18 cellular contexts compared by ENCODE assay signal in genomic region chr12:98466970-98467369, GRCh38. TPM values are rescaled to one million over a fixed set of nuclear protein-coding genes. Genes with fewer than 3 reads are reported as not detected.
DNase-seq lines count a peak whose midpoint lies in the region; ATAC-seq and TF ChIP-seq lines count a peak whose summit lies in the region.
"Had no signal": no experiment of that assay in that cellular context is flagged by ENCODE, and none has a peak within 500 bp of the region (broad histone marks: within the 10 kb centered on the region; RNA-seq: fewer than 3 reads in every experiment).

No MANE protein-coding gene starts in this region.

- H3K36me3 Mint-ChIP-seq in activated CD8-positive, alpha-beta memory T cell treated with anti-CD3 and anti-CD28 coated beads, Interleukin-2, amount 10 ng/mL, durations not matched to agents 7 days and 5 days, result no peaks in the 10 kb centered on the region
- peaks cover 0 to 3% of the 10 kb centered on the region in 2 donors for H3K36me3 Mint-ChIP-seq in CD14-positive monocyte
- H3K36me3 Mint-ChIP-seq in activated T-helper 17 cell treated with anti-CD3 and anti-CD28 coated beads, Interleukin-2, amount 50 U/mL, for 72 hours (ENCODE audit: low read depth), result no peaks in the 10 kb centered on the region
- H3K36me3 Mint-ChIP-seq: CD4-positive, alpha-beta memory T cell had no signal

- TF ChIP-seq CTCF in CD14-positive monocyte (IDR thresholded peaks at IDR 0.05), result no peak

- no peak for DNase-seq in activated CD8-positive, alpha-beta memory T cell treated with anti-CD3 and anti-CD28 coated beads, Interleukin-2, amount 10 ng/mL, durations not matched to agents 7 days and 5 days
- DNase-seq in activated CD8-positive, alpha-beta memory T cell treated with anti-CD3 and anti-CD28 coated beads, Interleukin-2, amount 50 U/mL, for 4 hours, result no peak
- no peak for DNase-seq in CD14-positive monocyte (ENCODE audit: low spot score)
- no peak for DNase-seq in NCI-H1436 treated with DMSO at 0.1 percent for 48 hours (lab: John Stamatoyannopoulos, UW)
- DNase-seq in hypothalamus (lab: John Stamatoyannopoulos, UW), result no peak
- DNase-seq: C1 segment of cervical spinal cord; CD4-positive, alpha-beta memory T cell; DMS153; DMS79 treated with DMSO at 0.1 percent for 48 hours; GF-D8; GOT3; H7; HFFc6 had no signal

- H3K27me3 Mint-ChIP-seq in activated CD8-positive, alpha-beta memory T cell treated with anti-CD3 and anti-CD28 coated beads, Interleukin-2, amount 10 ng/mL, durations not matched to agents 7 days and 5 days, result peaks cover 2% of the 10 kb centered on the region
- H3K27me3 Mint-ChIP-seq in CD14-positive monocyte (ENCODE audit: low read depth in 3 of 3), result peaks cover 0 to 2% (median 0%) of the 10 kb centered on the region in 3 donors
- H3K27me3 Mint-ChIP-seq in activated T-helper 17 cell treated with anti-CD3 and anti-CD28 coated beads, Interleukin-2, amount 50 U/mL, for 72 hours, result no peaks in the 10 kb centered on the region

- H3K4me3 Mint-ChIP-seq in activated CD8-positive, alpha-beta memory T cell treated with anti-CD3 and anti-CD28 coated beads, Interleukin-2, amount 10 ng/mL, durations not matched to agents 7 days and 5 days, result no peak overlapping the region
- no peak overlapping the region for H3K4me3 Mint-ChIP-seq in CD14-positive monocyte
- H3K4me3 Mint-ChIP-seq in activated T-helper 17 cell treated with anti-CD3 and anti-CD28 coated beads, Interleukin-2, amount 50 U/mL, for 72 hours, result no peak overlapping the region
- H3K4me3 Mint-ChIP-seq: B cell; CD4-positive, alpha-beta memory T cell; HFFc6 had no signal

- H3K4me1 Mint-ChIP-seq in activated CD8-positive, alpha-beta memory T cell treated with anti-CD3 and anti-CD28 coated beads, Interleukin-2, amount 10 ng/mL, durations not matched to agents 7 days and 5 days, result peaks cover 36% of the 10 kb centered on the region
- H3K4me1 Mint-ChIP-seq in CD14-positive monocyte, result peaks cover 84% of the 10 kb centered on the region
- no peaks in the 10 kb centered on the region for H3K4me1 Mint-ChIP-seq in activated T-helper 17 cell treated with anti-CD3 and anti-CD28 coated beads, Interleukin-2, amount 50 U/mL, for 72 hours
- H3K4me1 Mint-ChIP-seq: B cell; CD4-positive, alpha-beta memory T cell had no signal

- intact Hi-C loops in CD14-positive monocyte (cut with micrococcal nuclease), result loop anchor here in 1 of 2 donors (5.0 kb wide), 1 partner anchor 40 kb away; no protein-coding TSS in a partner anchor

- CTCF ChIA-PET in activated CD8-positive, alpha-beta memory T cell treated with anti-CD3 and anti-CD28 coated beads, Interleukin-2, amount 10 ng/mL, durations not matched to agents 7 days and 5 days (lab: Charles Lee), result no interaction called here

- H3K9me3 Mint-ChIP-seq in activated CD8-positive, alpha-beta memory T cell treated with anti-CD3 and anti-CD28 coated beads, Interleukin-2, amount 10 ng/mL, durations not matched to agents 7 days and 5 days (ENCODE audit: low read depth), result no peaks in the 10 kb centered on the region
- peaks cover 0 to 4% (median 0%) of the 10 kb centered on the region in 7 donors for H3K9me3 Mint-ChIP-seq in CD14-positive monocyte
- H3K9me3 Mint-ChIP-seq in activated T-helper 17 cell treated with anti-CD3 and anti-CD28 coated beads, Interleukin-2, amount 50 U/mL, for 72 hours, result no peaks in the 10 kb centered on the region
- H3K9me3 Mint-ChIP-seq: CD4-positive, alpha-beta memory T cell; HFFc6 had no signal

- ATAC-seq in activated CD8-positive, alpha-beta memory T cell treated with anti-CD3 and anti-CD28 coated beads, Interleukin-2, amount 10 ng/mL, durations not matched to agents 7 days and 5 days, result peak; percentile 11
- ATAC-seq in GM19351 (IDR thresholded peaks at IDR 0.05; ENCODE audit: unreplicated experiment), result peak; percentile 34
- peak; percentile 44 for ATAC-seq in activated T-helper 17 cell treated with anti-CD3 and anti-CD28 coated beads, Interleukin-2, amount 50 U/mL, for 72 hours (replicated peaks)
- no peak for ATAC-seq in GM21528 (IDR thresholded peaks at IDR 0.05; ENCODE audit: low FRiP score, unreplicated experiment)
- ATAC-seq: HCT116 had no signal

- no peak overlapping the region for H3K27ac Mint-ChIP-seq in activated CD8-positive, alpha-beta memory T cell treated with anti-CD3 and anti-CD28 coated beads, Interleukin-2, amount 10 ng/mL, durations not matched to agents 7 days and 5 days
- H3K27ac Mint-ChIP-seq in CD14-positive monocyte, result peak overlapping the region in 5 of 7 donors; percentile 32 to 77 (median 73)
- no peak overlapping the region for H3K27ac Mint-ChIP-seq in activated T-helper 17 cell treated with anti-CD3 and anti-CD28 coated beads, Interleukin-2, amount 50 U/mL, for 72 hours
- H3K27ac Mint-ChIP-seq: B cell; CD4-positive, alpha-beta memory T cell; HFFc6 had no signal

RNA-seq across cellular contexts. Expression of gene TMPO, which starts 48.4 kb away (rescaled TPM):
- total RNA-seq in activated CD8-positive, alpha-beta memory T cell treated with anti-CD3 and anti-CD28 coated beads, Interleukin-2, amount 10 ng/mL, durations not matched to agents 7 days and 5 days, result 100 to 1,000 TPM; 366 to 399 TPM
- 10 to 100 TPM; 52.1 to 67.3 TPM for polyA plus RNA-seq in CD14-positive monocyte
- total RNA-seq in activated T-helper 17 cell treated with anti-CD3 and anti-CD28 coated beads, Interleukin-2, amount 50 U/mL, for 72 hours, result 100 to 1,000 TPM; 268 to 285 TPM

Comparison
In these comparisons a context has a peak if more than half of its experiments do, and no peak if none do; other contexts are left out.
1. H3K27ac Mint-ChIP-seq: peak in CD14-positive monocyte (5 of 7); none in activated CD8-positive, alpha-beta memory T cell treated with anti-CD3 and anti-CD28 coated beads, Interleukin-2, amount 10 ng/mL, durations not matched to agents 7 days and 5 days (single experiment) and activated T-helper 17 cell treated with anti-CD3 and anti-CD28 coated beads, Interleukin-2, amount 50 U/mL, for 72 hours (single experiment).